ENCODE assay signal across 18 cellular contexts in the genomic region with DNA sequence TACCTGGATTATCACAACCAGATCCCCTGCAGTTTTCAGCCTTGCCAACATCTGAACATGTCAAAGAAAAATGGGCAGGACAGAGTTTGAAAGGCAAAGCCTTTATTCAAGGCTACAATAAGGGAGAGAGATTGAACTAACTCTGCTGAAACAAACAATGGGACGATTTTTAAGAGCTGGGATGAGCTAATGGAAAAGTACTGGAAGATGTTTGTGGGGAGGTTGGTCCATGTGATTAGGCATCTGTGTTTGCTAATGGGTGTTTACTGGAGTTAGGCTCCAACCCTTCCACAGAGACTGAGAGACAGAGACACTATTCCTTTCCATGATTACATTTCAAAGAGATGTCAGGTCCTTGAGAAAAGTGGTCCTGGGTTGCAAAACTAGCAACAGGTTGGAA.
"Had no signal": no experiment of that assay in that cellular context is flagged by ENCODE, and none has a peak within 500 bp of the region (broad histone marks: within the 10 kb centered on the region; RNA-seq: fewer than 3 reads in every experiment).

No MANE protein-coding gene starts in this region.

- DNase-seq: activated CD4-positive, alpha-beta T cell treated with anti-CD3 and anti-CD28 coated beads, Interleukin-2, amount 50 U/mL, for 1 hour; activated effector memory CD4-positive, alpha-beta T cell treated with anti-CD3 and anti-CD28 coated beads, Interleukin-2, amount 50 U/mL, for 16 hours; activated naive CD4-positive, alpha-beta T cell treated with anti-CD3 and anti-CD28 coated beads, Interleukin-2, amount 50 U/mL, for 16 hours; activated T-cell treated with anti-CD3 and anti-CD28 coated beads, Interleukin-2, amount 50 U/mL, for 72 hours; cerebellar nuclear complex; left lung; natural killer cell; pancreas; stimulated activated CD4-positive, alpha-beta T cell treated with anti-CD3 and anti-CD28 coated beads, Interleukin-4, amount 100 ng/mL, for 1 hour; stomach; upper lobe of right lung had no signal

- H3K9me3 ChIP-seq: ascending aorta, breast epithelium, left lung, neutrophil, pancreas, stomach, upper lobe of right lung had no signal

- H3K27me3 ChIP-seq: ascending aorta, breast epithelium, left lung, neutrophil, pancreas, stomach, upper lobe of right lung had no signal

- H3K4me1 ChIP-seq: breast epithelium, left lung, pancreas, upper lobe of right lung had no signal

- H3K36me3 ChIP-seq: ascending aorta, breast epithelium, left lung, neutrophil, pancreas, stomach, upper lobe of right lung had no signal

- H3K27ac ChIP-seq: ascending aorta, breast epithelium, epithelial cell of prostate, left lung, neutrophil, pancreas, upper lobe of right lung had no signal

- FAIRE-seq: pancreas had no signal

- H3K4me3 ChIP-seq: ascending aorta, breast epithelium, left lung, pancreas, smooth muscle cell, stomach, upper lobe of right lung had no signal

- ATAC-seq: activated CD4-positive, CD25-positive, alpha-beta regulatory T cell treated with anti-CD3 and anti-CD28 coated beads, Interleukin-2, amount 50 U/mL, for 24 hours; activated T-cell treated with anti-CD3 and anti-CD28 coated beads, Interleukin-2, amount 50 U/mL, for 72 hours; left lung; natural killer cell; pancreas; sciatic nerve; upper lobe of right lung had no signal

- H3K4me2 ChIP-seq: smooth muscle cell had no signal
